8 cellular contexts compared by ENCODE assay signal in the genomic region with DNA sequence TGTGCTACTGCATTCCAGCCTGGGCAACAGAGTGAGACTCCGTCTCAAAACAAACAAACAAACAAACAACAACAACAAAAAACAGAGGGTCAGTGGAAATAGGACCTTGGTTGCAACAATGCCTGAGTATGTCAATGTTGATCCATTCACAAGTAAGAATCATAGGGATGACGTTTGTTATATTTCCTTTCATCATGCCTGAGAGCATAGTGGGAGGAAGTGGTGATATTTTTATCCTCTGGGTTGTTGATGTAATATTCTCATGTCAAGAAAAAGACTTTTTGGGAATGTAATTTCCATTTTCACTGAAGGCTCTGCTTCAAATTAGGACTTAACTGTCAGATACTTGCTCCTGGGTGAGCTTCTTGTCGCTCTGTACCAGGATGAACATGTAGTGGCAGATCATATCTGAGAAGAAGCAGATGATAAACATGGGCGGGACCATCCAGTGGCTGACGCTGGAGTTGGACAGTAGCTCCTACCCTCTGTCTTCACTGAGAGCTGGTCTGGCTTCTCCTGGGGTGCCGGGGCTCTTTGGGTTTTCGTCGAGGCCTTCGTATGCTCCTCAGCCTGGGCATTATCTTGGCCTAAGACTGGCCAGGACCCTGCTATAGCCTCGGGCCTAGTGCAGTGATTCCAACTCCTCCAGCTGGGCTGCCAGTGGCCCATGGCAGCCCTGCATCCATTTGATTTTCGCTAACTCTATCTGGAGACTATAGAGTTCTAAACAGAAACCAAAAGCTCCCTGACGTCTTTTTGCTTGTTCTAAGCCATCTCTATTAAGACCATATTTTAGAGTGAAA. TPM values are rescaled to one million over a fixed set of nuclear protein-coding genes. Genes with fewer than 3 reads are reported as not detected.
A peak's percentile ranks its signal among the peaks of the same experiment; 100 is the strongest.
DNase-seq lines count a peak whose midpoint lies in the region; ATAC-seq and TF ChIP-seq lines count a peak whose summit lies in the region.

No MANE protein-coding gene starts in this region.

- H3K4me1 Mint-ChIP-seq in mesothelial cell of epicardium, result peaks cover 44% of the 10 kb centered on the region

- H3K27ac ChIP-seq in RWPE1 (peak overlapping the region; percentile 83), cingulate gyrus (ENCODE audit: low read depth, low read length) (peak overlapping the region; percentile 79)

- no peak for ATAC-seq in GM18868 (IDR thresholded peaks at IDR 0.05; ENCODE audit: unreplicated experiment)
- ATAC-seq in HG02938 (IDR thresholded peaks at IDR 0.05; ENCODE audit: unreplicated experiment), result no peak

- H3K27me3 Mint-ChIP-seq in mesothelial cell of epicardium (ENCODE audit: low read depth), result no peaks in the 10 kb centered on the region

- POLR2A ChIA-PET in RWPE1 (lab: Yijun Ruan, JAX; ENCODE audit: low non-redundant PET), result interaction anchor here (0.6 kb wide), 1 partner anchor 215 kb away, joined by 3 read pairs; no protein-coding TSS in a partner anchor

- no peak overlapping the region for H3K4me3 Mint-ChIP-seq in mesothelial cell of epicardium

- TF ChIP-seq CTCF in RWPE1 (conservative IDR thresholded peaks at IDR 0.05; ENCODE audit: low read depth) (no peak), mesothelial cell of epicardium (IDR thresholded peaks at IDR 0.05; ENCODE audit: unreplicated experiment) (no peak)

- peaks cover 15% of the 10 kb centered on the region for H3K36me3 Mint-ChIP-seq in mesothelial cell of epicardium

- no peaks in the 10 kb centered on the region for H3K9me3 Mint-ChIP-seq in mesothelial cell of epicardium

- DNase-seq in D341Med (ENCODE audit: low spot score), result peak; percentile 11
- DNase-seq in RWPE1 (ENCODE audit: low spot score), result no peak
- no peak for DNase-seq in mesothelial cell of epicardium (ENCODE audit: low spot score in 2 of 2, unreplicated experiment in 2 of 2)
- DNase-seq in NCI-H446 (lab: John Stamatoyannopoulos, UW), result no peak
- DNase-seq in NK-92 treated with Interleukin-12 subunit alpha and Interleukin-12 subunit beta, amount 100 ng/mL, for 24 hours (lab: John Stamatoyannopoulos, UW), result no peak

- CTCF ChIA-PET in RWPE1 (lab: Yijun Ruan, JAX), result interaction anchor here (0.6 to 1.0 kb wide), 3 partner anchors 8 to 70 kb away, joined by 3 to 4 read pairs (median 3); no protein-coding TSS in a partner anchor

- H3K27ac Mint-ChIP-seq in mesothelial cell of epicardium, result peak overlapping the region; percentile 90

RNA-seq across cellular contexts. Expression of a gene that starts 19.6 kb away (rescaled TPM):
- 96.6 to 102 TPM (median 101 TPM) in 3 replicates for total RNA-seq in mesothelial cell of epicardium

RNA-seq across cellular contexts. Expression of a gene that starts 58.2 kb away (rescaled TPM):
- total RNA-seq in mesothelial cell of epicardium, result 36.8 to 42.4 TPM (median 39.2 TPM) in 3 replicates
